9 cellular contexts compared by ENCODE assay signal in the genomic region with DNA sequence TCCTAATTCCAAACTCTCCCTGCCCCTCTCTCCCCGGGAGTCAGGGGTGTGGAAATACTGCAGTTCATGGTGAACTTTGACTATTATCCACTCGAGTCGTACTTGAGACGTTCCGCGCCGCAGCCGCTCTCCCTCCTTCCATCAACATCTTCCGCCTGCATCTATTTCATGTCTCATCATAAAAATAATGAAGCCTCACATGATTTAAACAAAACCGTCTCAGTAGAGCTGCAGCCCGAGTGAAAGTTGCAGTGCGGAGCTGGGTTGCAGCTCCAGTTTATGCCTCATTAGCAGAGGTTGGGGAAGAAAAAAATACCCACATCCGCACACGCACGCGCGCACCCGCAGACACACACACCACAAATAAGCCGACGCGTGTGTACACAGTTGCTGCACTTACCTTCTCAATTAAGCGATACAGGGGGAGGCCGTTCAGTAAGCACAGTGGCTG. TPM values are rescaled to one million over a fixed set of nuclear protein-coding genes. Genes with fewer than 3 reads are reported as not detected.
DNase-seq lines count a peak whose midpoint lies in the region; ATAC-seq, FAIRE-seq and TF ChIP-seq lines count a peak whose summit lies in the region.
"Had no signal": no experiment of that assay in that cellular context is flagged by ENCODE, and none has a peak within 500 bp of the region (broad histone marks: within the 10 kb centered on the region; RNA-seq: fewer than 3 reads in every experiment).

No MANE protein-coding gene starts in this region.

- peaks cover 0 to 1% of the 10 kb centered on the region in 2 donors for H3K9me3 ChIP-seq in lung (ENCODE audit: control insufficient read depth in 2 of 2, insufficient read depth in 1 of 2, low read length in 1 of 2)

- peak overlapping the region; percentile 29 for H3K4me3 ChIP-seq in GM12864 (ENCODE audit: low read depth, low read length)
- peak overlapping the region; percentile 60 for H3K4me3 ChIP-seq in bronchial epithelial cell (ENCODE audit: low read depth, low read length)
- peak overlapping the region; percentile 50 for H3K4me3 ChIP-seq in lung

- peak overlapping the region in 1 of 2 donors; percentile 87 for H3K27ac ChIP-seq in lung (ENCODE audit: low read depth in 1 of 2, low read length in 1 of 2)
- H3K27ac ChIP-seq: epithelial cell of prostate had no signal

- DNase-seq in GM12864 (ENCODE audit: low read depth) (no peak), NCI-H1694 treated with DMSO at 0.1 percent for 48 hours (lab: John Stamatoyannopoulos, UW) (peak; percentile 75), bronchial epithelial cell (ENCODE audit: low read depth) (peak; percentile 43), lung (ENCODE audit: low spot score) (peak; percentile 49), amniotic stem cell (lab: John Stamatoyannopoulos, UW) (no peak), NCI-H1930 (lab: John Stamatoyannopoulos, UW) (no peak)

- TF ChIP-seq CTCF in GM12864 (IDR thresholded peaks at IDR 0.05; ENCODE audit: low read depth, low read length, missing control alignments) (no peak), bronchial epithelial cell (IDR thresholded peaks at IDR 0.05; ENCODE audit: insufficient read depth, low read length, severe bottlenecking) (no peak), lung (IDR thresholded peaks at IDR 0.05; ENCODE audit: control extremely low read depth, extremely low read depth) (no peak)

- H3K36me3 ChIP-seq in bronchial epithelial cell (ENCODE audit: control insufficient read depth, insufficient read depth, low read length) (no peaks in the 10 kb centered on the region), lung (ENCODE audit: control insufficient read depth in 2 of 2, insufficient read depth in 2 of 2, low read length in 2 of 2) (no peaks in the 10 kb centered on the region)

- no peak for FAIRE-seq in bronchial epithelial cell (lab: Jason Lieb, UNC)

- ATAC-seq in lung (ENCODE audit: insufficient read depth, low FRiP score), result no peak
- ATAC-seq in HG02588 (IDR thresholded peaks at IDR 0.05; ENCODE audit: unreplicated experiment), result no peak
- ATAC-seq in HG02870 (IDR thresholded peaks at IDR 0.05; ENCODE audit: unreplicated experiment), result no peak

- WGBS in lung, 2 donors, result 1 to 2% methylated on average over 23 of the region's 23 CpGs

- H3K4me1 ChIP-seq in lung (ENCODE audit: control insufficient read depth in 2 of 2, insufficient read depth in 2 of 2, low read length in 2 of 2), result peaks cover 0 to 3% of the 10 kb centered on the region in 2 donors

- no peaks in the 10 kb centered on the region for H3K27me3 ChIP-seq in bronchial epithelial cell (ENCODE audit: control insufficient read depth, insufficient read depth, low read length)
- no peaks in the 10 kb centered on the region for H3K27me3 ChIP-seq in lung (ENCODE audit: control insufficient read depth, insufficient read depth)

RNA-seq across cellular contexts. Expression of gene LMO3, which starts 0.3 kb away (rescaled TPM):
- 0.26 and 3.3 TPM in 2 replicates for total RNA-seq in bronchial epithelial cell
- total RNA-seq in lung, result 100 to 1,000 TPM; 171 to 176 TPM
- polyA plus RNA-seq in lung, result 100 to 1,000 TPM in 1 of 2 donors, 10 to 100 TPM in 1; 54.0 to 103 TPM

Comparison
In these comparisons a context has a peak if more than half of its experiments do, and no peak if none do; other contexts are left out.
1. DNase-seq: peak in NCI-H1694 treated with DMSO at 0.1 percent for 48 hours (single experiment), bronchial epithelial cell (single experiment) and lung (single experiment); none in GM12864 (single experiment), amniotic stem cell (single experiment) and NCI-H1930 (0 of 2).
2. RNA of gene LMO3, which starts 0.3 kb away (total RNA-seq): 171 to 176 TPM in lung; 0.26 to 3.3 TPM in bronchial epithelial cell; every median in the first group is over 10 times any median in the second.
3. Peak in every context shown above with its lines, with median percentiles within 50 percentile points of each other: H3K4me3 ChIP-seq.